Comparison of ENCODE assay signal across 8 cellular contexts in the genomic region with DNA sequence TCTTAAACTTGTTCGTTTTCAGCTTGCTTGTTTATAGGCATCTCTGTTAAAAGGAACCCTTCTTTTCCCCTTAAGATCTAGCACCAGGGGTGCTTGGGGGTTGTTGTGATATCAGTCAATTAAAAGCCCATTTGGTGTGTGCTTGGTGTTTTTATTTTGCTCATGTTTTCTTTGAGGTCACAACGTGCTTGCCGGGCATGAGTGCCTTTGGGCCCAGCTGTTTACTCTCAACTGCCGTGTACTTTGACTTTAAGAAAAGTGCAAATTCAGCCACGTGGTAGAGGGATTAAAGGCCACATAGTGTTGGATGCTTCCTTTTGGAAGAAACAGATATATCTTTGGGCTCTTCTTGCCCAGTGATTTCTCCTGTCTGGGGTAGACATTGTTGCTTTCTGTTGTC. TPM values are rescaled to one million over a fixed set of nuclear protein-coding genes. Genes with fewer than 3 reads are reported as not detected.
DNase-seq lines count a peak whose midpoint lies in the region; ATAC-seq and TF ChIP-seq lines count a peak whose summit lies in the region.

No MANE protein-coding gene starts in this region.

- H3K27me3 Mint-ChIP-seq in naive B cell = no peaks in the 10 kb centered on the region

- peak overlapping the region; percentile 100 for H3K27ac ChIP-seq in 22Rv1
- no peak overlapping the region for H3K27ac ChIP-seq in HUES64 (ENCODE audit: low read depth, low read length)
- peak overlapping the region; percentile 46 to 71 for H3K27ac ChIP-seq in breast epithelium

- peaks cover 43 to 49% (median 44%) of the 10 kb centered on the region in 3 donors for H3K4me1 Mint-ChIP-seq in naive B cell

- no peaks in the 10 kb centered on the region for H3K36me3 Mint-ChIP-seq in naive B cell

- H3K4me3 Mint-ChIP-seq in naive B cell = peak overlapping the region; percentile 55 to 89 (median 65)

- peak overlapping the region in 5 of 6 donors; percentile 10 to 91 (median 63) for H3K27ac Mint-ChIP-seq in naive B cell

- no peak overlapping the region for H3K9ac ChIP-seq in HUES64 (ENCODE audit: low read depth, low read length)

- TF ChIP-seq POLR2A in breast epithelium (IDR thresholded peaks at IDR 0.05) = no peak

- intact Hi-C loops in breast epithelium (cut with DNase I; ENCODE audit: low total_unique reads) = no loop called here

- peaks cover 44% of the 10 kb centered on the region for H3K4me1 ChIP-seq in HUES64 (ENCODE audit: insufficient read depth, low read length)
- H3K4me1 ChIP-seq in breast epithelium = peaks cover 0 to 23% of the 10 kb centered on the region in 2 donors

- H3K9me3 Mint-ChIP-seq in naive B cell = no peaks in the 10 kb centered on the region

- H3K36me3 ChIP-seq in HUES64 (ENCODE audit: insufficient read depth, low read length) = peaks cover 26% of the 10 kb centered on the region
- H3K36me3 ChIP-seq in breast epithelium = no peaks in the 10 kb centered on the region

- WGBS in HUES64 = 43% methylated on average over 5 of the region's 5 CpGs

- TF ChIP-seq CTCF in 22Rv1 (IDR thresholded peaks at IDR 0.05) (no peak), breast epithelium (IDR thresholded peaks at IDR 0.05) (no peak)

- DNase-seq in breast epithelium (ENCODE audit: low spot score in 2 of 2) (no peak), naive B cell (no peak)
- no peak for DNase-seq in activated CD4-positive, alpha-beta T cell treated with anti-CD3 and anti-CD28 coated beads, Interleukin-2, amount 50 U/mL, for 48 hours

- H3K4me3 ChIP-seq in HUES64 (ENCODE audit: low read length) (peak overlapping the region; percentile 12; the same call in 1 of the 2 replicates), breast epithelium (peak overlapping the region in 1 of 3 donors; percentile 38)

- ATAC-seq in naive B cell (ENCODE audit: low read depth in 2 of 2) (peak; percentile 28 to 56), GM19035 (IDR thresholded peaks at IDR 0.05; ENCODE audit: unreplicated experiment) (no peak), HG03159 (IDR thresholded peaks at IDR 0.05; ENCODE audit: unreplicated experiment) (no peak), GM18873 (IDR thresholded peaks at IDR 0.05; ENCODE audit: low FRiP score, unreplicated experiment) (no peak)

- H3K27me3 ChIP-seq in HUES64 (ENCODE audit: insufficient read depth, low read length) = no peaks in the 10 kb centered on the region
- H3K27me3 ChIP-seq in breast epithelium = no peaks in the 10 kb centered on the region

- no peaks in the 10 kb centered on the region for H3K9me3 ChIP-seq in HUES64 (ENCODE audit: insufficient read depth, low read depth, low read length)
- H3K9me3 ChIP-seq in breast epithelium = no peaks in the 10 kb centered on the region

RNA-seq across cellular contexts. Expression of a gene that starts 10.5 kb away (rescaled TPM):
- polyA plus RNA-seq in HUES64 (2013, experiment 1 of 2) = 57.4 TPM
- 60.9 TPM for polyA plus RNA-seq in HUES64 (2013, experiment 2 of 2)
- total RNA-seq in breast epithelium = 10 to 100 TPM; 32.8 to 41.9 (median 35.4) TPM
- polyA plus RNA-seq in naive B cell (ENCODE audit: low read depth in 6 of 6) = 10 to 100 TPM in 5 of 6 donors, 1 to 10 TPM in 1; 8.8 to 38.2 (median 18.9) TPM

Comparison
In these comparisons a context has a peak if more than half of its experiments do, and no peak if none do; other contexts are left out.
1. ATAC-seq: peak in naive B cell (2 of 2); none in GM19035 (single experiment), HG03159 (single experiment) and GM18873 (single experiment).